10 cellular contexts compared by ENCODE assay signal in genomic region chr2:170815311-170815710, GRCh38. TPM values are rescaled to one million over a fixed set of nuclear protein-coding genes. Genes with fewer than 3 reads are reported as not detected.
A peak's percentile ranks its signal among the peaks of the same experiment; 100 is the strongest.
DNase-seq lines count a peak whose midpoint lies in the region; ATAC-seq and TF ChIP-seq lines count a peak whose summit lies in the region.
"Had no signal": no experiment of that assay in that cellular context is flagged by ENCODE, and none has a peak within 500 bp of the region (broad histone marks: within the 10 kb centered on the region; RNA-seq: fewer than 3 reads in every experiment).

No MANE protein-coding gene starts in this region.

- H3K4me1 ChIP-seq in iPS-20b (ENCODE audit: insufficient read depth, low read length) = peaks cover 16% of the 10 kb centered on the region; the same call in 1 of the 2 replicates
- H3K4me1 ChIP-seq in body of pancreas = peaks cover 47% of the 10 kb centered on the region
- no peaks in the 10 kb centered on the region for H3K4me1 ChIP-seq in aorta (ENCODE audit: control insufficient read depth in 1 of 2, insufficient read depth in 2 of 2, low read length in 2 of 2)

- H3K9me3 ChIP-seq in iPS-20b (ENCODE audit: insufficient read depth, low read depth, low read length) (no peaks in the 10 kb centered on the region), body of pancreas (no peaks in the 10 kb centered on the region), aorta (ENCODE audit: control insufficient read depth, low read length) (no peaks in the 10 kb centered on the region)

- intact Hi-C loops in body of pancreas (cut with DNase I) = loop anchor here (10.0 kb wide), 3 partner anchors 411 to 581 kb away; no protein-coding TSS in a partner anchor
- intact Hi-C loops in aorta (cut with DNase I) = loop anchor here (2.0 to 10.0 kb wide), 4 partner anchors 98 to 448 kb away; partner anchors contain the start of gene SP5 (in 1 of the 2)

- no peak for ATAC-seq in stimulated activated naive CD8-positive, alpha-beta T cell treated with anti-CD3 and anti-CD28 coated beads, Interleukin-15, Interleukin-2, amounts not matched to agents 100 U/mL and 50 U/mL, for 24 hours
- ATAC-seq in WTC11 = no peak
- ATAC-seq in body of pancreas = no peak
- no peak for ATAC-seq in aorta (ENCODE audit: low FRiP score)
- no peak for ATAC-seq in HG03175 (IDR thresholded peaks at IDR 0.05; ENCODE audit: unreplicated experiment)

- CTCF ChIA-PET in WTC11 (lab: Charles Lee) = interaction anchor here (0.5 to 7.0 kb wide), 27 partner anchors 9 to 885 kb away, joined by 3 to 92 read pairs (median 4); partner anchors contain the start of genes ERICH2 and SP5

- POLR2A ChIA-PET in WTC11 (lab: Charles Lee) = no interaction called here

- H3K27me3 Mint-ChIP-seq in stimulated activated naive CD8-positive, alpha-beta T cell treated with anti-CD3 and anti-CD28 coated beads, Interleukin-15, Interleukin-2, amounts not matched to agents 100 ng/mL and 50 ng/mL, for 24 hours = peaks cover 74% of the 10 kb centered on the region
- peaks cover 75% of the 10 kb centered on the region for H3K27me3 Mint-ChIP-seq in WTC11 (ENCODE audit: low read depth)

- TF ChIP-seq CTCF in WTC11 (IDR thresholded peaks at IDR 0.05) (no peak), body of pancreas (IDR thresholded peaks at IDR 0.05) (no peak)

- H3K36me3 ChIP-seq in iPS-20b (ENCODE audit: insufficient read depth, low read depth, low read length) (no peaks in the 10 kb centered on the region), body of pancreas (replicated peaks in 1 of 2; ENCODE audit: insufficient read depth in 1 of 2, low read depth in 2 of 2) (no peaks in the 10 kb centered on the region), aorta (ENCODE audit: control insufficient read depth in 1 of 2, insufficient read depth in 2 of 2, low read length in 1 of 2) (no peaks in the 10 kb centered on the region)

- 4% methylated on average over 15 to 19 of the region's 19 CpGs for WGBS in body of pancreas, 2 donors
- WGBS in aorta, 2 donors = 7 to 28% methylated on average over 19 of the region's 19 CpGs

- no peak overlapping the region for H3K9ac ChIP-seq in iPS-20b (ENCODE audit: low read depth, low read length)

- no peak for DNase-seq in stimulated activated naive CD8-positive, alpha-beta T cell treated with anti-CD3 and anti-CD28 coated beads, Interleukin-15, Interleukin-2, amounts not matched to agents 100 U/mL and 50 U/mL, for 24 hours
- DNase-seq in WTC11 (ENCODE audit: low spot score) = no peak
- no peak for DNase-seq in body of pancreas
- no peak for DNase-seq in aorta
- no peak for DNase-seq in activated CD4-positive, CD25-positive, alpha-beta regulatory T cell treated with anti-CD3 and anti-CD28 coated beads, Interleukin-2, amount 50 U/mL, for 72 hours

- H3K4me3 ChIP-seq in iPS-20b (ENCODE audit: low read length) (peak overlapping the region; percentile 62), body of pancreas (no peak overlapping the region), aorta (ENCODE audit: low read length in 2 of 2) (no peak overlapping the region)

- no peaks in the 10 kb centered on the region for H3K36me3 Mint-ChIP-seq in stimulated activated naive CD8-positive, alpha-beta T cell treated with anti-CD3 and anti-CD28 coated beads, Interleukin-15, Interleukin-2, amounts not matched to agents 100 ng/mL and 50 ng/mL, for 24 hours (ENCODE audit: low read depth)
- no peaks in the 10 kb centered on the region for H3K36me3 Mint-ChIP-seq in WTC11

- H3K27ac Mint-ChIP-seq in stimulated activated naive CD8-positive, alpha-beta T cell treated with anti-CD3 and anti-CD28 coated beads, Interleukin-15, Interleukin-2, amounts not matched to agents 100 ng/mL and 50 ng/mL, for 24 hours = peak overlapping the region; percentile 45
- no peak overlapping the region for H3K27ac Mint-ChIP-seq in WTC11

- H3K4me3 Mint-ChIP-seq in stimulated activated naive CD8-positive, alpha-beta T cell treated with anti-CD3 and anti-CD28 coated beads, Interleukin-15, Interleukin-2, amounts not matched to agents 100 ng/mL and 50 ng/mL, for 24 hours = peak overlapping the region; percentile 70
- peak overlapping the region; percentile 84 for H3K4me3 Mint-ChIP-seq in WTC11

- no peak overlapping the region for H3K27ac ChIP-seq in iPS-20b (ENCODE audit: low read length)
- H3K27ac ChIP-seq in body of pancreas = no peak overlapping the region
- H3K27ac ChIP-seq in aorta (ENCODE audit: low read depth in 1 of 2, low read length in 2 of 2) = no peak overlapping the region

- TF ChIP-seq POLR2A in body of pancreas (IDR thresholded peaks at IDR 0.05) = no peak

- H3K4me1 Mint-ChIP-seq in stimulated activated naive CD8-positive, alpha-beta T cell treated with anti-CD3 and anti-CD28 coated beads, Interleukin-15, Interleukin-2, amounts not matched to agents 100 ng/mL and 50 ng/mL, for 24 hours (ENCODE audit: low read depth) = peaks cover 52% of the 10 kb centered on the region
- H3K4me1 Mint-ChIP-seq in WTC11 = peaks cover 53% of the 10 kb centered on the region

- peaks cover 76% of the 10 kb centered on the region for H3K27me3 ChIP-seq in iPS-20b (ENCODE audit: insufficient read depth, low read length)
- peaks cover 0 to 50% of the 10 kb centered on the region in 2 donors for H3K27me3 ChIP-seq in body of pancreas
- no peaks in the 10 kb centered on the region for H3K27me3 ChIP-seq in aorta (ENCODE audit: control insufficient read depth in 1 of 2, insufficient read depth in 2 of 2, low read length in 1 of 2)

- no peaks in the 10 kb centered on the region for H3K9me3 Mint-ChIP-seq in stimulated activated naive CD8-positive, alpha-beta T cell treated with anti-CD3 and anti-CD28 coated beads, Interleukin-15, Interleukin-2, amounts not matched to agents 100 ng/mL and 50 ng/mL, for 24 hours
- no peaks in the 10 kb centered on the region for H3K9me3 Mint-ChIP-seq in WTC11

TF ChIP-seq in WTC11, 78 proteins besides CTCF, POLR2A, EP300 and RAD21:
- no peak for TF ChIP-seq IRF2 (CRISPR knock-in tag; IDR thresholded peaks at IDR 0.05; ENCODE audit: borderline replicate concordance, low read depth)
- TF ChIP-seq SP1 (CRISPR knock-in tag; conservative IDR thresholded peaks at IDR 0.05) = 0 out of 2 replicates have a peak, but pooled peaks have one; percentile 11

RNA-seq across cellular contexts. Expression of gene GAD1, which starts 1.4 kb away (rescaled TPM):
- total RNA-seq in WTC11 (2021) (2.5 to 3.6 TPM (median 2.6 TPM) in 3 replicates), body of pancreas (not detected), aorta (1 to 10 TPM; 6.9 to 7.8 TPM)
- 1 to 10 TPM; 1.6 to 2.0 TPM for polyA plus RNA-seq in aorta
- total RNA-seq: dermis blood vessel endothelial cell had no signal

RNA-seq across cellular contexts. Expression of gene ERICH2, which starts 45.1 kb away (rescaled TPM):
- total RNA-seq in WTC11 (2021) (1.1 to 1.6 TPM (median 1.1 TPM) in 3 replicates), body of pancreas (not detected), aorta (1 to 10 TPM in 1 of 2 donors, under 1 TPM in 1; 0.69 to 1.3 TPM)
- polyA plus RNA-seq in aorta = 1 to 10 TPM in 1 of 2 donors, not detected in 1; 3.0 TPM
- total RNA-seq: dermis blood vessel endothelial cell, left colon had no signal
